ENCODE assay signal across 19 cellular contexts in genomic region chr11:125049393-125049792, GRCh38. TPM values are rescaled to one million over a fixed set of nuclear protein-coding genes. Genes with fewer than 3 reads are reported as not detected.
DNase-seq lines count a peak whose midpoint lies in the region; ATAC-seq and TF ChIP-seq lines count a peak whose summit lies in the region.
"Had no signal": no experiment of that assay in that cellular context is flagged by ENCODE, and none has a peak within 500 bp of the region (broad histone marks: within the 10 kb centered on the region; RNA-seq: fewer than 3 reads in every experiment).

No MANE protein-coding gene starts in this region.

- no peak overlapping the region for H3K4me3 ChIP-seq in RWPE2 (ENCODE audit: severe bottlenecking)
- H3K4me3 ChIP-seq in epithelial cell of esophagus (ENCODE audit: low read length) = no peak overlapping the region
- no peak overlapping the region for H3K4me3 ChIP-seq in mucosa of descending colon
- no peak overlapping the region for H3K4me3 ChIP-seq in coronary artery
- H3K4me3 ChIP-seq in mesenchymal stem cell (ENCODE audit: insufficient read depth in 1 of 2, low read depth in 1 of 2, low read length in 2 of 2) = no peak overlapping the region
- H3K4me3 ChIP-seq: A549; BLaER1 treated with 17β-estradiol and CSF1 and Interleukin-3, amounts not matched to agents 10 nM and 100 nM had no signal

- no peak overlapping the region for H4K8ac ChIP-seq in mesenchymal stem cell (ENCODE audit: low read length)

- no peak overlapping the region for H3K4ac ChIP-seq in mesenchymal stem cell (ENCODE audit: low read depth in 1 of 2, low read length in 2 of 2)

- no peak overlapping the region for H3K4me2 ChIP-seq in mesenchymal stem cell (ENCODE audit: low read length, poor library complexity, severe bottlenecking)
- H3K4me2 ChIP-seq: A549; BLaER1 treated with 17β-estradiol and CSF1 and Interleukin-3, amounts not matched to agents 10 nM and 100 nM had no signal

- intact Hi-C loops in mucosa of descending colon (cut with DNase I, micrococcal nuclease) = no loop called here

- H3K14ac ChIP-seq in mesenchymal stem cell (ENCODE audit: low read length in 2 of 2) = no peak overlapping the region

- H2BK120ac ChIP-seq in mesenchymal stem cell (ENCODE audit: low read depth, low read length) = no peak overlapping the region

- H2AK5ac ChIP-seq in mesenchymal stem cell (ENCODE audit: low read length, severe bottlenecking) = no peak overlapping the region

- no peak overlapping the region for H3K9ac ChIP-seq in mesenchymal stem cell (ENCODE audit: low read length)
- H3K9ac ChIP-seq: BLaER1 treated with 17β-estradiol and CSF1 and Interleukin-3, amounts not matched to agents 10 nM and 100 nM had no signal

- no peak overlapping the region for H3K18ac ChIP-seq in mesenchymal stem cell (ENCODE audit: low read depth in 1 of 2, low read length in 2 of 2)

- H2BK12ac ChIP-seq in mesenchymal stem cell (ENCODE audit: low read length in 2 of 2) = no peak overlapping the region

- peak; percentile 57; the same call in 2 of the 3 replicates for ATAC-seq in RWPE2 (ENCODE audit: low read depth)
- peak; percentile 48 for ATAC-seq in esophagus mucosa
- ATAC-seq in mucosa of descending colon = peak; percentile 13
- ATAC-seq: A549; CD8-positive, alpha-beta T cell had no signal

- H3K23ac ChIP-seq in mesenchymal stem cell (ENCODE audit: low read length in 2 of 2) = no peak overlapping the region

- H3K27ac ChIP-seq in RWPE2 (ENCODE audit: poor library complexity, severe bottlenecking) (peak overlapping the region; percentile 9), coronary artery (no peak overlapping the region), mesenchymal stem cell (ENCODE audit: low read length, poor library complexity, severe bottlenecking) (no peak overlapping the region)
- H3K27ac ChIP-seq: 22Rv1; A549; BLaER1 treated with 17β-estradiol and CSF1 and Interleukin-3, amounts not matched to agents 10 nM and 100 nM; C4-2B had no signal

- H3K36me3 ChIP-seq in RWPE2 (ENCODE audit: low read depth) (no peaks in the 10 kb centered on the region), mucosa of descending colon (ENCODE audit: low read depth) (no peaks in the 10 kb centered on the region), mesenchymal stem cell (ENCODE audit: control insufficient read depth in 1 of 2, insufficient read depth in 2 of 2, low read depth in 1 of 2, low read length in 2 of 2) (no peaks in the 10 kb centered on the region)
- H3K36me3 ChIP-seq: BLaER1 treated with 17β-estradiol and CSF1 and Interleukin-3, amounts not matched to agents 10 nM and 100 nM had no signal

- peaks cover 12% of the 10 kb centered on the region for H3K4me1 ChIP-seq in RWPE2 (ENCODE audit: insufficient read depth, poor library complexity, severe bottlenecking)
- no peaks in the 10 kb centered on the region for H3K4me1 ChIP-seq in mucosa of descending colon (ENCODE audit: low read depth)
- no peaks in the 10 kb centered on the region for H3K4me1 ChIP-seq in mesenchymal stem cell (ENCODE audit: control insufficient read depth, insufficient read depth, low read depth, low read length)
- H3K4me1 ChIP-seq: A549, Caco-2 had no signal

- no peak overlapping the region for H2BK5ac ChIP-seq in mesenchymal stem cell (ENCODE audit: low read depth, low read length, poor library complexity, severe bottlenecking)

- WGBS in mesenchymal stem cell = 94% methylated on average over 2 of the region's 2 CpGs

- no peaks in the 10 kb centered on the region for H3K27me3 ChIP-seq in RWPE2 (ENCODE audit: insufficient read depth, poor library complexity, severe bottlenecking)
- H3K27me3 ChIP-seq in mesenchymal stem cell (ENCODE audit: control insufficient read depth in 1 of 2, insufficient read depth in 1 of 2, low read length in 2 of 2) = no peaks in the 10 kb centered on the region
- H3K27me3 ChIP-seq: BLaER1 treated with 17β-estradiol and CSF1 and Interleukin-3, amounts not matched to agents 10 nM and 100 nM had no signal

- H3K79me1 ChIP-seq in mesenchymal stem cell (replicated peaks; ENCODE audit: low read length, poor library complexity, severe bottlenecking) = no peaks in the 10 kb centered on the region

- no peak overlapping the region for H4K91ac ChIP-seq in mesenchymal stem cell (ENCODE audit: low read length)

- DNase-seq in RWPE2 (ENCODE audit: low spot score) = no peak
- peak; percentile 71 for DNase-seq in epithelial cell of esophagus (ENCODE audit: low read depth)
- DNase-seq in mucosa of descending colon = no peak
- no peak for DNase-seq in coronary artery (ENCODE audit: low spot score)
- DNase-seq in DMS153 (lab: John Stamatoyannopoulos, UW) = no peak
- no peak for DNase-seq in mesenchymal stem cell
- DNase-seq: AML-193; Caco-2; Calu3; CD4-positive, alpha-beta T cell; CD8-positive, alpha-beta T cell; DMS 273 treated with DMSO at 0.1 percent for 48 hours; DMS79 treated with DMSO at 0.1 percent for 48 hours; GF-D8 had no signal

- no peak overlapping the region for H2AFZ ChIP-seq in mesenchymal stem cell (ENCODE audit: low read depth, low read length)

- H3K9me3 ChIP-seq in RWPE2 (ENCODE audit: severe bottlenecking) = no peaks in the 10 kb centered on the region
- peaks cover 5% of the 10 kb centered on the region for H3K9me3 ChIP-seq in mucosa of descending colon
- H3K9me3 ChIP-seq in mesenchymal stem cell (ENCODE audit: control insufficient read depth, low read length) = no peaks in the 10 kb centered on the region
- H3K9me3 ChIP-seq: A549 had no signal

- no peak overlapping the region for H2BK15ac ChIP-seq in mesenchymal stem cell (ENCODE audit: low read depth, poor library complexity, severe bottlenecking)

- TF ChIP-seq CTCF in RWPE2 (IDR thresholded peaks at IDR 0.05; ENCODE audit: poor library complexity, severe bottlenecking) (no peak), epithelial cell of esophagus (IDR thresholded peaks at IDR 0.05; ENCODE audit: insufficient read depth, low read depth, low read length, missing control alignments) (no peak), mucosa of descending colon (IDR thresholded peaks at IDR 0.05) (no peak), coronary artery (IDR thresholded peaks at IDR 0.05) (no peak)

RNA-seq across cellular contexts. Expression of gene SLC37A2, which starts 13.7 kb away (rescaled TPM):
- total RNA-seq in esophagus mucosa (15.5 TPM), mucosa of descending colon (10 to 100 TPM in 1 of 3 donors, 1 to 10 TPM in 2; 4.3 to 10.5 (median 6.2) TPM)
- 1.3 TPM for polyA plus RNA-seq in mesenchymal stem cell (2013, experiment 1 of 2)
- polyA plus RNA-seq in mesenchymal stem cell (2013, experiment 2 of 2) = 1.7 TPM
